In genomic region chr3:126503701-126504100, GRCh38 we compare ENCODE assay signal across 7 cellular contexts. TPM values are rescaled to one million over a fixed set of nuclear protein-coding genes. Genes with fewer than 3 reads are reported as not detected.
"Had no signal": no experiment of that assay in that cellular context is flagged by ENCODE, and none has a peak within 500 bp of the region (broad histone marks: within the 10 kb centered on the region; RNA-seq: fewer than 3 reads in every experiment).

No MANE protein-coding gene starts in this region.

- ATAC-seq: HepG2, K562 had no signal

- H3K4me3 ChIP-seq: K562 had no signal

- H3K27ac ChIP-seq: HL-60 had no signal

- DNase-seq: IMR-90 had no signal

RNA-seq across cellular contexts. Expression of gene UROC1, which starts 13.9 kb away (rescaled TPM):
- total RNA-seq: HT-29, IMR-90, K562 had no signal
- polyA plus RNA-seq: IgD-negative memory B cell, IMR-90, K562 had no signal

RNA-seq across cellular contexts. Expression of gene CHST13, which starts 20.3 kb away (rescaled TPM):
- total RNA-seq: HT1080, IMR-90, K562 had no signal
- polyA plus RNA-seq: IgD-negative memory B cell, IMR-90, K562 had no signal

RNA-seq across cellular contexts. Expression of gene C3orf22, which starts 55.0 kb away (rescaled TPM):
- total RNA-seq: HepG2, HT-29, HT1080, IMR-90, K562 had no signal
- polyA plus RNA-seq: HepG2, IgD-negative memory B cell, IMR-90, K562 had no signal
